Comparison of ENCODE assay signal across 15 cellular contexts in the genomic region with DNA sequence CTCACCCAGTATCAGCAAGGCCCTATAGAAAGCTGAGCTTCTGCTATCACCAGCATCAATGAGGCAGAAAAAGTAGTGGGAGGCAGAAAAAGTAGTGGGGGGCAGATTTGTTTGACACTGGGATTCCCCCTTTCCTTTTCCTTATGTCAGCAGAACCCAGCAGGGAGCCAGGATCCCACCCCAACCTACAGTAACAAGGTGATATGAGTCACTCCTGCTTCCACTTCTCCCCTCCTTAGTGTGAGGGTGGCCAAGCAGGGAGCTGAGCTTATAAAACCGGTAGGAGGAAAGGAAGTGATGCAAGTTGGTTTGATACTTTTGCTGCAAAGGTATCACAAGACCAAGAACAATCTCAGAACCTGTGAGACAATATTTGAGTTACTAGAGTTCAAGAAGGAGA.
A peak's percentile ranks its signal among the peaks of the same experiment; 100 is the strongest.
DNase-seq lines count a peak whose midpoint lies in the region; ATAC-seq and TF ChIP-seq lines count a peak whose summit lies in the region.
"Had no signal": no experiment of that assay in that cellular context is flagged by ENCODE, and none has a peak within 500 bp of the region (broad histone marks: within the 10 kb centered on the region; RNA-seq: fewer than 3 reads in every experiment).

No MANE protein-coding gene starts in this region.

- no peaks in the 10 kb centered on the region for H3K4me1 ChIP-seq in HEK293 (ENCODE audit: control insufficient read depth, insufficient read depth, low read length)
- H3K4me1 ChIP-seq: HAP-1 had no signal

- no peak for TF ChIP-seq CTCF in HEK293 (tag by site-specific recombination; IDR thresholded peaks at IDR 0.05)
- TF ChIP-seq CTCF in choroid plexus epithelial cell (conservative IDR thresholded peaks at IDR 0.05; ENCODE audit: low read depth, low read length), result no peak

- DNase-seq in stimulated activated CD4-positive, alpha-beta T cell treated with anti-CD3 and anti-CD28 coated beads, Interleukin-15, amount 100 ng/mL, for 24 hours, result peak; percentile 15
- DNase-seq in stimulated activated CD4-positive, alpha-beta T cell treated with anti-CD3 and anti-CD28 coated beads, Interleukin-1b, Interleukin-23, amount 100 ng/mL, for 48 hours, result no peak
- DNase-seq in choroid plexus epithelial cell (ENCODE audit: low read depth) (peak; percentile 20), GM19240 (ENCODE audit: insufficient read length, low spot score) (no peak)
- DNase-seq: CD8-positive, alpha-beta T cell; COR-L47; DMS53; HFFc6 had no signal

- ATAC-seq in GM21367 (IDR thresholded peaks at IDR 0.05; ENCODE audit: unreplicated experiment) (no peak), HG03354 (IDR thresholded peaks at IDR 0.05; ENCODE audit: poor library complexity, severe bottlenecking, unreplicated experiment) (no peak)
- ATAC-seq: A549; CD8-positive, alpha-beta T cell; K562 had no signal

- no peak overlapping the region for H3K27ac ChIP-seq in HEK293 (ENCODE audit: extremely low read depth, low read depth, low read length)
- H3K27ac ChIP-seq: A549, HL-60 had no signal

- H3K36me3 ChIP-seq in HEK293 (ENCODE audit: control insufficient read depth in 2 of 2, insufficient read depth in 1 of 2, low read length in 2 of 2), result peaks cover 0 to 6% of the 10 kb centered on the region in 2 experiments; a peak in 2 of 3 replicates
- H3K36me3 ChIP-seq: HAP-1 had no signal

- H3K4me3 ChIP-seq in HEK293 (ENCODE audit: low read depth, low read length) (no peak overlapping the region), choroid plexus epithelial cell (ENCODE audit: low read depth, low read length) (no peak overlapping the region)
- H3K4me3 ChIP-seq: A549, HAP-1, K562 had no signal

- CTCF ChIA-PET in HEK293 (lab: Yijun Ruan, JAX), result interaction anchor here (0.7 kb wide), 3 partner anchors 10 to 1590 kb away, joined by 3 to 7 read pairs (median 5); no protein-coding TSS in a partner anchor

- no peaks in the 10 kb centered on the region for H3K9me3 ChIP-seq in HEK293 (ENCODE audit: control insufficient read depth, insufficient read depth, low read depth, low read length)
- H3K9me3 ChIP-seq: HAP-1 had no signal

- POLR2A ChIA-PET in HEK293 (lab: Yijun Ruan, JAX), result no interaction called here

TF ChIP-seq in HEK293, 187 proteins besides CTCF, POLR2A, EP300 and RAD21:
- TF ChIP-seq ZNF561 (tag by site-specific recombination; IDR thresholded peaks at IDR 0.05; ENCODE audit: borderline replicate concordance) (no peak), ZNF311 (tag by site-specific recombination; IDR thresholded peaks at IDR 0.05; ENCODE audit: borderline replicate concordance) (no peak), EGR2 (tag by site-specific recombination; IDR thresholded peaks at IDR 0.05; ENCODE audit: low read depth) (peak; percentile 41; the same call in 1 of the 2 replicates), ZNF37A (tag by site-specific recombination; IDR thresholded peaks at IDR 0.05) (no peak), ZFP3 (tag by site-specific recombination; IDR thresholded peaks at IDR 0.05; ENCODE audit: low read depth) (no peak), BCL11A (tag by site-specific recombination; IDR thresholded peaks at IDR 0.05; ENCODE audit: low read depth) (no peak), ZNF394 (tag by site-specific recombination; IDR thresholded peaks at IDR 0.05; ENCODE audit: borderline replicate concordance) (no peak), ZNF558 (tag by site-specific recombination; IDR thresholded peaks at IDR 0.05) (no peak), ZSCAN18 (tag by site-specific recombination; IDR thresholded peaks at IDR 0.05) (no peak)
- TF ChIP-seq, protein P1, sequence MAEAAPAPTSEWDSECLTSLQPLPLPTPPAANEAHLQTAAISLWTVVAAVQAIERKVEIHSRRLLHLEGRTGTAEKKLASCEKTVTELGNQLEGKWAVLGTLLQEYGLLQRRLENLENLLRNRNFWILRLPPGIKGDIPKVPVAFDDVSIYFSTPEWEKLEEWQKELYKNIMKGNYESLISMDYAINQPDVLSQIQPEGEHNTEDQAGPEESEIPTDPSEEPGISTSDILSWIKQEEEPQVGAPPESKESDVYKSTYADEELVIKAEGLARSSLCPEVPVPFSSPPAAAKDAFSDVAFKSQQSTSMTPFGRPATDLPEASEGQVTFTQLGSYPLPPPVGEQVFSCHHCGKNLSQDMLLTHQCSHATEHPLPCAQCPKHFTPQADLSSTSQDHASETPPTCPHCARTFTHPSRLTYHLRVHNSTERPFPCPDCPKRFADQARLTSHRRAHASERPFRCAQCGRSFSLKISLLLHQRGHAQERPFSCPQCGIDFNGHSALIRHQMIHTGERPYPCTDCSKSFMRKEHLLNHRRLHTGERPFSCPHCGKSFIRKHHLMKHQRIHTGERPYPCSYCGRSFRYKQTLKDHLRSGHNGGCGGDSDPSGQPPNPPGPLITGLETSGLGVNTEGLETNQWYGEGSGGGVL (tag by site-specific recombination; IDR thresholded peaks at IDR 0.05), result 0 out of 2 replicates have a peak, but pooled peaks have one; percentile 12
TF ChIP-seq in HEK293: peak in this region for 2.

Comparison
In these comparisons a context has a peak if more than half of its experiments do, and no peak if none do; other contexts are left out.
1. DNase-seq: peak in stimulated activated CD4-positive, alpha-beta T cell treated with anti-CD3 and anti-CD28 coated beads, Interleukin-15, amount 100 ng/mL, for 24 hours (single experiment) and choroid plexus epithelial cell (single experiment); none in stimulated activated CD4-positive, alpha-beta T cell treated with anti-CD3 and anti-CD28 coated beads, Interleukin-1b, Interleukin-23, amount 100 ng/mL, for 48 hours (single experiment) and GM19240 (single experiment).